In genomic region chr20:49956689-49957443, GRCh38 we compare ENCODE assay signal across 14 cellular contexts. TPM values are rescaled to one million over a fixed set of nuclear protein-coding genes. Genes with fewer than 3 reads are reported as not detected.
DNase-seq lines count a peak whose midpoint lies in the region; ATAC-seq, FAIRE-seq and TF ChIP-seq lines count a peak whose summit lies in the region.
"Had no signal": no experiment of that assay in that cellular context is flagged by ENCODE, and none has a peak within 500 bp of the region (broad histone marks: within the 10 kb centered on the region; RNA-seq: fewer than 3 reads in every experiment).

No MANE protein-coding gene starts in this region.

- no peaks in the 10 kb centered on the region for H3K9me3 ChIP-seq in adrenal gland (replicated peaks in 1 of 3)
- H3K9me3 ChIP-seq: ovary had no signal

- H3K4me1 Mint-ChIP-seq in endothelial cell (ENCODE audit: unreplicated experiment), result no peaks in the 10 kb centered on the region
- H3K4me1 Mint-ChIP-seq: activated CD4-positive, alpha-beta T cell treated with anti-CD3 and anti-CD28 coated beads, Interleukin-2, amount 10 ng/mL, durations not matched to agents 24 days and 14 days had no signal

- DNase-seq in Ammon's horn (ENCODE audit: low spot score) (peak; percentile 88), Kasumi-1 (lab: John Stamatoyannopoulos, UW) (peak; percentile 48 to 51), adrenal gland (peak; percentile 68 to 90 (median 77)), left lobe of liver (ENCODE audit: low spot score) (no peak), GM19239 (ENCODE audit: insufficient read length, low spot score) (no peak), A172 (ENCODE audit: low spot score) (no peak), endothelial cell (ENCODE audit: low spot score) (no peak)
- DNase-seq: activated CD4-positive, alpha-beta T cell treated with anti-CD3 and anti-CD28 coated beads, Interleukin-2, amount 10 ng/mL, durations not matched to agents 24 days and 14 days; activated naive CD4-positive, alpha-beta T cell; central memory CD4-positive, alpha-beta T cell; ovary; stimulated activated CD4-positive, alpha-beta T cell treated with anti-CD3 and anti-CD28 coated beads, Interleukin-1b, Interleukin-23, amount 100 ng/mL, for 48 hours had no signal

- no peak overlapping the region for H3K27ac Mint-ChIP-seq in endothelial cell (ENCODE audit: unreplicated experiment)
- H3K27ac Mint-ChIP-seq: activated CD4-positive, alpha-beta T cell treated with anti-CD3 and anti-CD28 coated beads, Interleukin-2, amount 10 ng/mL, durations not matched to agents 24 days and 14 days had no signal

- H3K4me3 Mint-ChIP-seq in endothelial cell (ENCODE audit: unreplicated experiment), result no peak overlapping the region
- H3K4me3 Mint-ChIP-seq: activated CD4-positive, alpha-beta T cell treated with anti-CD3 and anti-CD28 coated beads, Interleukin-2, amount 10 ng/mL, durations not matched to agents 24 days and 14 days had no signal

- TF ChIP-seq CTCF in adrenal gland (IDR thresholded peaks at IDR 0.05), result no peak
- TF ChIP-seq CTCF in endothelial cell (IDR thresholded peaks at IDR 0.05; ENCODE audit: unreplicated experiment), result no peak

- no peak for TF ChIP-seq POLR2A in adrenal gland (IDR thresholded peaks at IDR 0.05)

- H3K36me3 ChIP-seq in adrenal gland (replicated peaks in 1 of 2), result peaks cover 0 to 45% of the 10 kb centered on the region in 2 donors
- H3K36me3 ChIP-seq: ovary had no signal

- ATAC-seq in left lobe of liver (peak; percentile 17), GM18909 (IDR thresholded peaks at IDR 0.05; ENCODE audit: poor library complexity, unreplicated experiment) (no peak)

- intact Hi-C loops in adrenal gland (cut with DNase I), result no loop called here

- 84 to 88% (median 86%) methylated on average over 18 to 22 of the region's 22 CpGs for WGBS in adrenal gland, 4 donors

- H3K27me3 Mint-ChIP-seq in endothelial cell (ENCODE audit: unreplicated experiment), result peaks cover 2% of the 10 kb centered on the region
- H3K27me3 Mint-ChIP-seq: activated CD4-positive, alpha-beta T cell treated with anti-CD3 and anti-CD28 coated beads, Interleukin-2, amount 10 ng/mL, durations not matched to agents 24 days and 14 days had no signal

- FAIRE-seq in GM19239 (lab: Jason Lieb, UNC), result no peak
- FAIRE-seq: GM12892 had no signal

- no peak overlapping the region for H3K4me3 ChIP-seq in adrenal gland
- H3K4me3 ChIP-seq: ovary had no signal

- no peaks in the 10 kb centered on the region for H3K9me3 Mint-ChIP-seq in endothelial cell (ENCODE audit: unreplicated experiment)
- H3K9me3 Mint-ChIP-seq: activated CD4-positive, alpha-beta T cell treated with anti-CD3 and anti-CD28 coated beads, Interleukin-2, amount 10 ng/mL, durations not matched to agents 24 days and 14 days had no signal

- no peaks in the 10 kb centered on the region for H3K27me3 ChIP-seq in adrenal gland
- H3K27me3 ChIP-seq: ovary had no signal

- H3K4me1 ChIP-seq in adrenal gland (replicated peaks in 1 of 2), result peaks cover 0 to 4% of the 10 kb centered on the region in 2 donors

- H3K27ac ChIP-seq in adrenal gland, result no peak overlapping the region
- H3K27ac ChIP-seq: ovary had no signal

- H3K36me3 Mint-ChIP-seq in endothelial cell (ENCODE audit: low read depth, unreplicated experiment), result peaks cover 40% of the 10 kb centered on the region

RNA-seq across cellular contexts. Expression of gene RNF114, which starts 20.7 kb away (rescaled TPM):
- total RNA-seq in adrenal gland, result 100 to 1,000 TPM in 4 of 8 donors, 10 to 100 TPM in 4; 62.5 to 201 (median 100) TPM
- polyA plus RNA-seq in adrenal gland, result 10 to 100 TPM; 26.9 to 47.8 (median 41.3) TPM
- 42.6 TPM for total RNA-seq in left lobe of liver
- total RNA-seq in A172 (2014; rRNA removed; shearing (Covaris generic)), result 133 and 179 TPM in 2 replicates
- 46.8 TPM for total RNA-seq in endothelial cell (ENCODE audit: unreplicated experiment)

RNA-seq across cellular contexts. Expression of gene SNAI1, which starts 25.9 kb away (rescaled TPM):
- total RNA-seq in adrenal gland (10 to 100 TPM in 3 of 8 donors, 1 to 10 TPM in 5; 2.2 to 12.1 (median 8.4) TPM), left lobe of liver (0.75 TPM), endothelial cell (ENCODE audit: unreplicated experiment) (26.4 TPM)
- polyA plus RNA-seq in adrenal gland, result 10 to 100 TPM in 2 of 3 donors, 1 to 10 TPM in 1; 2.6 to 13.2 (median 10.9) TPM
- total RNA-seq in A172 (2014; rRNA removed; shearing (Covaris generic)), result 0.62 and 2.6 TPM in 2 replicates

RNA-seq across cellular contexts. Expression of gene SPATA2, which starts 41.5 kb away (rescaled TPM):
- total RNA-seq in adrenal gland (1 to 10 TPM; 2.8 to 9.3 (median 7.1) TPM), left lobe of liver (3.2 TPM), endothelial cell (ENCODE audit: unreplicated experiment) (8.4 TPM)
- 1 to 10 TPM; 4.7 to 5.9 (median 4.7) TPM for polyA plus RNA-seq in adrenal gland
- total RNA-seq in A172 (2014; rRNA removed; shearing (Covaris generic)), result 3.4 and 4.5 TPM in 2 replicates

Comparison
In these comparisons a context has a peak if more than half of its experiments do, and no peak if none do; other contexts are left out.
1. DNase-seq: peak in Ammon's horn (single experiment), Kasumi-1 (2 of 2) and adrenal gland (7 of 7); none in left lobe of liver (single experiment), GM19239 (single experiment), A172 (single experiment) and endothelial cell (single experiment).